ENCODE assay signal across 8 cellular contexts in the genomic region with DNA sequence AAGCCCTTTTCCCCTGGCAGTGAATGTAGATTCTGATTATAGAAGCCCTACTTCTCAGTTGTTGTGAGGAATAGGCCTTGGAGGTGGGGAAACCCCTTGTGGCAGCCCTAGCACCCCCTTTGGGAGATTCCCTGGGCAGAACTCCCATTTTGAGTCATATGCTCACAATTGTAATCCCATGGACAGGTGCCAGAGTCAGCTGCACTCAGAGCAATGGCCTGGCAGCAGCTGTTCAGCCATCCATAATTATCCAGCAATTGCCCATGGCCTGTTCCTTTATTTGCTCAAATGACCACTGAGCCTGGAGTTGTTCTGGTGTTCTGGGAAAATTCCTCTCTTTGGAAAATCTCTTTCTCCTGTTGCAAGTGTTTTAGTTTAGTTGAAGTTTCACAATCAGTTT.
DNase-seq lines count a peak whose midpoint lies in the region; ATAC-seq, FAIRE-seq and TF ChIP-seq lines count a peak whose summit lies in the region.

No MANE protein-coding gene starts in this region.

- POLR2A ChIA-PET in HepG2 (lab: Yijun Ruan, JAX), result no interaction called here

- H3K4me3 Mint-ChIP-seq in T-helper 2 cell treated with Interferon-gamma antibody and Interleukin-4, amounts not matched to agents 5 μg/mL and 100 μg/mL, for 36 hours, result no peak overlapping the region

- H3K27ac ChIP-seq in liver (ENCODE audit: low read depth in 1 of 2, low read length in 2 of 2) (peak overlapping the region in 1 of 2 donors; percentile 2), HepG2 (ENCODE audit: extremely low read length, insufficient read depth, low read length) (no peak overlapping the region), SJCRH30 (peak overlapping the region; percentile 93), pancreas (peak overlapping the region in 1 of 4 donors; percentile 30)

- CTCF ChIA-PET in HepG2 (lab: Yijun Ruan, JAX; ENCODE audit: low intra/inter-chr PET ratio, low total read pairs), result no interaction called here

- H3K27ac Mint-ChIP-seq in T-helper 2 cell treated with Interferon-gamma antibody and Interleukin-4, amounts not matched to agents 5 μg/mL and 100 μg/mL, for 36 hours, result no peak overlapping the region

- H3K79me2 ChIP-seq in HepG2 (ENCODE audit: insufficient read depth, low read length), result no peaks in the 10 kb centered on the region

- no peak for TF ChIP-seq CTCF in liver (IDR thresholded peaks at IDR 0.05; ENCODE audit: low read depth, low read length, missing input control)
- TF ChIP-seq CTCF in HepG2 (CRISPR knock-in tag; IDR thresholded peaks at IDR 0.05), result no peak
- TF ChIP-seq CTCF in foreskin fibroblast (IDR thresholded peaks at IDR 0.05; ENCODE audit: low read depth, low read length), result no peak
- no peak for TF ChIP-seq CTCF in pancreas (IDR thresholded peaks at IDR 0.05)

- H3K27me3 ChIP-seq in liver (ENCODE audit: control insufficient read depth in 4 of 4, insufficient read depth in 4 of 4, low read length in 3 of 4) (no peaks in the 10 kb centered on the region), HepG2 (ENCODE audit: control insufficient read depth in 1 of 2, insufficient read depth in 2 of 2, low read length in 2 of 2) (no peaks in the 10 kb centered on the region), SJCRH30 (no peaks in the 10 kb centered on the region), pancreas (no peaks in the 10 kb centered on the region)

- H3K4me1 ChIP-seq in liver (ENCODE audit: control insufficient read depth in 4 of 4, insufficient read depth in 4 of 4, low read length in 3 of 4) (peaks cover 10 to 32% (median 14%) of the 10 kb centered on the region in 4 donors), HepG2 (ENCODE audit: insufficient read depth, low read length) (peaks cover 12% of the 10 kb centered on the region), SJCRH30 (peaks cover 54% of the 10 kb centered on the region), pancreas (peaks cover 0 to 10% (median 0%) of the 10 kb centered on the region in 3 donors)

- no peaks in the 10 kb centered on the region for H4K20me1 ChIP-seq in HepG2 (ENCODE audit: insufficient read depth, low read length)

- BruUV-seq in HepG2 (replicated peaks; lab: Mats Ljungman, UMichigan), result no TSS peak

- intact Hi-C loops in HepG2 (cut with micrococcal nuclease; ENCODE audit: unreplicated experiment) (no loop called here), pancreas (cut with DNase I) (no loop called here)

- TF ChIP-seq EP300 in HepG2 (IDR thresholded peaks at IDR 0.05; ENCODE audit: low read depth in 2 of 2, low read length in 2 of 2) (no peak), HepG2 (CRISPR knock-in tag; IDR thresholded peaks at IDR 0.05; ENCODE audit: borderline replicate concordance) (no peak)

- peaks cover 0 to 3% (median under 1%) of the 10 kb centered on the region in 4 donors for H3K36me3 ChIP-seq in liver (ENCODE audit: control insufficient read depth in 4 of 4, insufficient read depth in 3 of 4, low read depth in 1 of 4, low read length in 3 of 4)
- H3K36me3 ChIP-seq in HepG2 (replicated peaks in 1 of 2; ENCODE audit: control insufficient read depth in 1 of 2, insufficient read depth in 2 of 2, low read length in 2 of 2), result no peaks in the 10 kb centered on the region
- H3K36me3 ChIP-seq in SJCRH30, result peaks cover 19% of the 10 kb centered on the region
- peaks cover 0 to 3% (median 0%) of the 10 kb centered on the region in 3 donors for H3K36me3 ChIP-seq in pancreas

- FAIRE-seq in HepG2 (lab: Jason Lieb, UNC) (no peak), pancreas (lab: Jason Lieb, UNC) (no peak)

- TF ChIP-seq POLR2A in HepG2 (IDR thresholded peaks at IDR 0.05; ENCODE audit: insufficient read depth in 1 of 2, low read depth in 2 of 2, low read length in 2 of 2), result no peak

- no peak for ATAC-seq in HepG2
- ATAC-seq in pancreas, result peak; percentile 80 to 97 (median 94)
- ATAC-seq in HG02885 (IDR thresholded peaks at IDR 0.05; ENCODE audit: poor library complexity, unreplicated experiment), result no peak

- peak; percentile 17 to 40 for TF ChIP-seq RAD21 in liver (IDR thresholded peaks at IDR 0.05)
- TF ChIP-seq RAD21 in HepG2 (CRISPR knock-in tag; IDR thresholded peaks at IDR 0.05), result no peak

- peaks cover 4% of the 10 kb centered on the region for H3K9me3 Mint-ChIP-seq in T-helper 2 cell treated with Interferon-gamma antibody and Interleukin-4, amounts not matched to agents 5 μg/mL and 100 μg/mL, for 36 hours

- no peaks in the 10 kb centered on the region for H3K27me3 Mint-ChIP-seq in T-helper 2 cell treated with Interferon-gamma antibody and Interleukin-4, amounts not matched to agents 5 μg/mL and 100 μg/mL, for 36 hours (ENCODE audit: low read depth)

- H2AFZ ChIP-seq in HepG2 (ENCODE audit: low read length), result no peak overlapping the region

- DNase-seq in HepG2 (ENCODE audit: low spot score), result no peak
- DNase-seq in SJCRH30, result peak; percentile 100
- DNase-seq in foreskin fibroblast, result peak; percentile 84 to 94
- DNase-seq in pancreas, result peak in 4 of 6 donors; percentile 52 to 84 (median 68)
- DNase-seq in T-helper 2 cell treated with Interferon-gamma antibody and Interleukin-4, amounts not matched to agents 5 μg/mL and 100 μg/mL, for 36 hours (ENCODE audit: low spot score), result no peak
- no peak for DNase-seq in GDM1 (lab: John Stamatoyannopoulos, UW)

- H3K4me2 ChIP-seq in HepG2 (ENCODE audit: low read depth, low read length), result no peak overlapping the region

- no peaks in the 10 kb centered on the region for H3K9me3 ChIP-seq in liver (ENCODE audit: control insufficient read depth in 4 of 4, low read length in 3 of 4)
- no peaks in the 10 kb centered on the region for H3K9me3 ChIP-seq in HepG2 (ENCODE audit: low read length)
- no peaks in the 10 kb centered on the region for H3K9me3 ChIP-seq in SJCRH30 (replicated peaks)
- H3K9me3 ChIP-seq in pancreas, result no peaks in the 10 kb centered on the region

- H3K4me3 ChIP-seq in liver (ENCODE audit: low read depth in 1 of 3, low read length in 3 of 3) (no peak overlapping the region), HepG2 (replicated peaks in 1 of 3; ENCODE audit: insufficient read depth in 1 of 3, low read depth in 2 of 3, low read length in 3 of 3) (no peak overlapping the region), SJCRH30 (peak overlapping the region; percentile 28), foreskin fibroblast (ENCODE audit: low read depth in 1 of 2, low read length in 2 of 2) (no peak overlapping the region), pancreas (no peak overlapping the region)

- H3K9ac ChIP-seq in liver (ENCODE audit: low read depth in 1 of 2, low read length in 2 of 2), result no peak overlapping the region
- H3K9ac ChIP-seq in HepG2 (ENCODE audit: insufficient read depth, low read depth, low read length), result no peak overlapping the region

- H3K4me1 Mint-ChIP-seq in T-helper 2 cell treated with Interferon-gamma antibody and Interleukin-4, amounts not matched to agents 5 μg/mL and 100 μg/mL, for 36 hours (ENCODE audit: low read depth), result no peaks in the 10 kb centered on the region

- in situ Hi-C loops in HepG2 (cut with HindIII; ENCODE audit: extremely low pct_ligation_motif_present, low pct_unique_long_range_greater_than_20kb), result no loop called here

- H3K36me3 Mint-ChIP-seq in T-helper 2 cell treated with Interferon-gamma antibody and Interleukin-4, amounts not matched to agents 5 μg/mL and 100 μg/mL, for 36 hours (ENCODE audit: low read depth), result peaks cover 8% of the 10 kb centered on the region

TF ChIP-seq in liver, 16 proteins besides CTCF, POLR2A, EP300 and RAD21:
- peak; percentile 78 for TF ChIP-seq YY1 (IDR thresholded peaks at IDR 0.05)
- TF ChIP-seq RXRA (IDR thresholded peaks at IDR 0.05), result peak; percentile 52 to 55
- no peak for TF ChIP-seq HNF4G (IDR thresholded peaks at IDR 0.05)
- TF ChIP-seq HNF4A (conservative IDR thresholded peaks at IDR 0.05), result peak; percentile 39 to 46
- TF ChIP-seq, protein P1, sequence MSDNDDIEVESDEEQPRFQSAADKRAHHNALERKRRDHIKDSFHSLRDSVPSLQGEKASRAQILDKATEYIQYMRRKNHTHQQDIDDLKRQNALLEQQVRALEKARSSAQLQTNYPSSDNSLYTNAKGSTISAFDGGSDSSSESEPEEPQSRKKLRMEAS (IDR thresholded peaks at IDR 0.05), result no peak
- TF ChIP-seq, protein P2, sequence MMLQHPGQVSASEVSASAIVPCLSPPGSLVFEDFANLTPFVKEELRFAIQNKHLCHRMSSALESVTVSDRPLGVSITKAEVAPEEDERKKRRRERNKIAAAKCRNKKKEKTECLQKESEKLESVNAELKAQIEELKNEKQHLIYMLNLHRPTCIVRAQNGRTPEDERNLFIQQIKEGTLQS (IDR thresholded peaks at IDR 0.05), result no peak
- TF ChIP-seq SP1 (IDR thresholded peaks at IDR 0.05), result peak; percentile 59
- no peak for TF ChIP-seq JUND (IDR thresholded peaks at IDR 0.05)

TF ChIP-seq in HepG2, 621 proteins besides CTCF, POLR2A, EP300 and RAD21:
- TF ChIP-seq ZSCAN21 (CRISPR knock-in tag; IDR thresholded peaks at IDR 0.05; ENCODE audit: borderline replicate concordance), result no peak
- no peak for TF ChIP-seq PHF20 (CRISPR knock-in tag; IDR thresholded peaks at IDR 0.05)
- TF ChIP-seq MEIS2 (CRISPR knock-in tag; IDR thresholded peaks at IDR 0.05), result no peak
- TF ChIP-seq CREM (IDR thresholded peaks at IDR 0.05), result no peak
- no peak for TF ChIP-seq CREM (CRISPR knock-in tag; IDR thresholded peaks at IDR 0.05)
- no peak for TF ChIP-seq ZNF549 (CRISPR knock-in tag; IDR thresholded peaks at IDR 0.05)
- no peak for TF ChIP-seq MIER3 (CRISPR knock-in tag; IDR thresholded peaks at IDR 0.05; ENCODE audit: borderline replicate concordance)
- TF ChIP-seq SNAI1 (CRISPR knock-in tag; IDR thresholded peaks at IDR 0.05; ENCODE audit: borderline replicate concordance), result no peak
- no peak for TF ChIP-seq ESRRA (CRISPR knock-in tag; IDR thresholded peaks at IDR 0.05; ENCODE audit: low read depth)

Comparison
In these comparisons a context has a peak if more than half of its experiments do, and no peak if none do; other contexts are left out.
1. ATAC-seq: peak in pancreas (4 of 4); none in HepG2 (single experiment) and HG02885 (single experiment).
2. DNase-seq: peak in SJCRH30 (2 of 2), foreskin fibroblast (2 of 2) and pancreas (4 of 6); none in HepG2 (single experiment), T-helper 2 cell treated with Interferon-gamma antibody and Interleukin-4, amounts not matched to agents 5 μg/mL and 100 μg/mL, for 36 hours (single experiment) and GDM1 (single experiment).